In genomic region chr18:7945882-7946281, GRCh38 we compare ENCODE assay signal across 10 cellular contexts.
DNase-seq lines count a peak whose midpoint lies in the region; ATAC-seq and TF ChIP-seq lines count a peak whose summit lies in the region.
"Had no signal": no experiment of that assay in that cellular context is flagged by ENCODE, and none has a peak within 500 bp of the region (broad histone marks: within the 10 kb centered on the region; RNA-seq: fewer than 3 reads in every experiment).

No MANE protein-coding gene starts in this region.

- TF ChIP-seq CTCF in AG04450 (IDR thresholded peaks at IDR 0.05; ENCODE audit: low read depth, low read length) (no peak), mammary epithelial cell (conservative IDR thresholded peaks at IDR 0.05 in 1 of 2, IDR thresholded peaks at IDR 0.05 in 1 of 2; ENCODE audit: extremely low read depth in 1 of 2, insufficient read depth in 1 of 2, low read depth in 1 of 2, low read length in 2 of 2) (no peak), lower lobe of right lung (IDR thresholded peaks at IDR 0.05) (no peak), dorsolateral prefrontal cortex (IDR thresholded peaks at IDR 0.05 in 54 of 56, conservative IDR thresholded peaks at IDR 0.05 in 2 of 56; ENCODE audit: low read depth in 1 of 56, partially characterized antibody in 56 of 56) (no peak)

- DNase-seq in AG04450 (ENCODE audit: low read depth, low spot score) (peak; percentile 87), HPDE6-E6E7 (ENCODE audit: extremely low spot score) (peak; percentile 39), mammary epithelial cell (peak; percentile 84), lower lobe of right lung (no peak), DMS114 treated with DMSO at 0.1 percent for 48 hours (lab: John Stamatoyannopoulos, UW; ENCODE audit: unreplicated experiment) (no peak), dorsolateral prefrontal cortex (no peak)
- DNase-seq: activated CD8-positive, alpha-beta T cell treated with anti-CD3 and anti-CD28 coated beads, Interleukin-2, amount 10 ng/mL, durations not matched to agents 7 days and 5 days; right lobe of liver had no signal

- ATAC-seq in lower lobe of right lung (peak; percentile 53 to 83), HG02884 (IDR thresholded peaks at IDR 0.05; ENCODE audit: unreplicated experiment) (no peak), GM18873 (IDR thresholded peaks at IDR 0.05; ENCODE audit: low FRiP score, unreplicated experiment) (no peak)
- ATAC-seq: activated CD8-positive, alpha-beta T cell treated with anti-CD3 and anti-CD28 coated beads, Interleukin-2, amount 10 ng/mL, durations not matched to agents 7 days and 5 days had no signal

- no peak overlapping the region for H3K27ac ChIP-seq in AG04450 (ENCODE audit: low read depth, low read length)
- H3K27ac ChIP-seq in mammary epithelial cell (ENCODE audit: insufficient read depth, low read depth, low read length) = peak overlapping the region; percentile 88
- H3K27ac ChIP-seq in lower lobe of right lung = peak overlapping the region; percentile 61
- peak overlapping the region in 12 of 59 donors; percentile 6 to 63 (median 46) for H3K27ac ChIP-seq in dorsolateral prefrontal cortex
- H3K27ac ChIP-seq: right lobe of liver had no signal

- H3K4me1 ChIP-seq in mammary epithelial cell (ENCODE audit: insufficient read depth, low read length) (peaks cover 38% of the 10 kb centered on the region), lower lobe of right lung (peaks cover 26% of the 10 kb centered on the region)
- H3K4me1 ChIP-seq: right lobe of liver had no signal

- H3K9ac ChIP-seq in mammary epithelial cell (ENCODE audit: insufficient read depth, low read length) = no peak overlapping the region

- peaks cover 4% of the 10 kb centered on the region for H3K79me2 ChIP-seq in mammary epithelial cell (ENCODE audit: insufficient read depth, low read length)

- intact Hi-C loops in mammary epithelial cell (cut with micrococcal nuclease) (loop anchor here (1.0 kb wide), 1 partner anchor 24 kb away; no protein-coding TSS in a partner anchor), lower lobe of right lung (cut with DNase I) (no loop called here), dorsolateral prefrontal cortex (cut with DNase I) (no loop called here)

- in situ Hi-C loops in mammary epithelial cell (cut with MboI; ENCODE audit: low sequenced_read_pairs in 2 of 2) = no loop called here

- no peaks in the 10 kb centered on the region; the same call in 1 of the 2 replicates for H3K9me3 ChIP-seq in AG04450 (ENCODE audit: control insufficient read depth, insufficient read depth, low read length)
- H3K9me3 ChIP-seq in mammary epithelial cell (replicated peaks; ENCODE audit: insufficient read depth, low read length) = no peaks in the 10 kb centered on the region
- no peaks in the 10 kb centered on the region for H3K9me3 ChIP-seq in lower lobe of right lung
- H3K9me3 ChIP-seq: right lobe of liver had no signal

- no peaks in the 10 kb centered on the region for H4K20me1 ChIP-seq in mammary epithelial cell (ENCODE audit: insufficient read depth, low read length)

- H3K36me3 ChIP-seq in mammary epithelial cell (ENCODE audit: insufficient read depth, low read length) = no peaks in the 10 kb centered on the region
- no peaks in the 10 kb centered on the region for H3K36me3 ChIP-seq in lower lobe of right lung
- H3K36me3 ChIP-seq: right lobe of liver had no signal

- no peak overlapping the region for H3K4me3 ChIP-seq in AG04450 (ENCODE audit: low read depth, low read length)
- peak overlapping the region in 1 of 3 experiments; percentile 31 for H3K4me3 ChIP-seq in mammary epithelial cell (replicated peaks in 1 of 3; ENCODE audit: insufficient read depth in 1 of 3, low read depth in 2 of 3, low read length in 3 of 3)
- no peak overlapping the region for H3K4me3 ChIP-seq in lower lobe of right lung
- peak overlapping the region in 13 of 59 donors; percentile 43 to 66 (median 60) for H3K4me3 ChIP-seq in dorsolateral prefrontal cortex
- H3K4me3 ChIP-seq: right lobe of liver had no signal

- CTCF ChIA-PET in AG04450 (lab: Charles Lee) = interaction anchor here (0.8 to 1.0 kb wide), 2 partner anchors 19 to 156 kb away, joined by 3 to 4 read pairs; no protein-coding TSS in a partner anchor
- CTCF ChIA-PET in mammary epithelial cell (lab: Charles Lee; ENCODE audit: low non-redundant PET) = no interaction called here

- BruUV-seq in mammary epithelial cell (replicated peaks; lab: Mats Ljungman, UMichigan) = no TSS peak

- peak overlapping the region; percentile 36 for H2AFZ ChIP-seq in mammary epithelial cell (ENCODE audit: low read depth, low read length)

- dilution Hi-C loops in mammary epithelial cell (cut with HindIII; ENCODE audit: low sequenced_read_pairs) = no loop called here

- H3K27me3 ChIP-seq in AG04450 (ENCODE audit: control insufficient read depth, insufficient read depth, low read length) = no peaks in the 10 kb centered on the region
- H3K27me3 ChIP-seq in mammary epithelial cell (ENCODE audit: insufficient read depth, low read length) = no peaks in the 10 kb centered on the region
- no peaks in the 10 kb centered on the region for H3K27me3 ChIP-seq in lower lobe of right lung (ENCODE audit: low read depth)
- H3K27me3 ChIP-seq in dorsolateral prefrontal cortex = no peaks in the 10 kb centered on the region
- H3K27me3 ChIP-seq: right lobe of liver had no signal

- POLR2A ChIA-PET in AG04450 (lab: Yijun Ruan, JAX) = interaction anchor here (0.7 to 1.1 kb wide), 3 partner anchors 19 to 43 kb away, joined by 3 to 10 read pairs (median 4); no protein-coding TSS in a partner anchor

- H3K4me2 ChIP-seq in mammary epithelial cell (ENCODE audit: insufficient read depth, low read depth, low read length) = peak overlapping the region; percentile 56

- WGBS in mammary epithelial cell (ENCODE audit: low coverage, missing lambda C conversion rate) = 19% methylated on average over 3 of the region's 3 CpGs

Comparison
In these comparisons a context has a peak if more than half of its experiments do, and no peak if none do; other contexts are left out.
1. DNase-seq: peak in AG04450 (single experiment), HPDE6-E6E7 (single experiment) and mammary epithelial cell (single experiment); none in lower lobe of right lung (single experiment), DMS114 treated with DMSO at 0.1 percent for 48 hours (single experiment) and dorsolateral prefrontal cortex (0 of 10).
2. ATAC-seq: peak in lower lobe of right lung (2 of 2); none in HG02884 (single experiment) and GM18873 (single experiment).